12 cellular contexts compared by ENCODE assay signal in genomic region chr15:73809728-73810501, GRCh38. TPM values are rescaled to one million over a fixed set of nuclear protein-coding genes. Genes with fewer than 3 reads are reported as not detected.
A peak's percentile ranks its signal among the peaks of the same experiment; 100 is the strongest.
DNase-seq lines count a peak whose midpoint lies in the region; ATAC-seq, FAIRE-seq and TF ChIP-seq lines count a peak whose summit lies in the region.
"Had no signal": no experiment of that assay in that cellular context is flagged by ENCODE, and none has a peak within 500 bp of the region (broad histone marks: within the 10 kb centered on the region; RNA-seq: fewer than 3 reads in every experiment).

No MANE protein-coding gene starts in this region.

- H3K4me3 ChIP-seq in A549, result no peak overlapping the region
- H3K4me3 ChIP-seq: hepatocyte, sigmoid colon had no signal

- ATAC-seq in A549 (peak; percentile 68 to 72), Right ventricle myocardium superior (ENCODE audit: poor library complexity) (peak; percentile 72), GM21367 (IDR thresholded peaks at IDR 0.05; ENCODE audit: unreplicated experiment) (no peak), HG03159 (IDR thresholded peaks at IDR 0.05; ENCODE audit: unreplicated experiment) (no peak)

- H3K4me2 ChIP-seq in A549, result 0 out of 3 replicates have a peak overlapping the region, but pooled peaks have one; percentile 25
- H3K4me2 ChIP-seq: hepatocyte had no signal

- H3K9me3 ChIP-seq in A549, result no peaks in the 10 kb centered on the region
- H3K9me3 ChIP-seq: sigmoid colon had no signal

- TF ChIP-seq EP300 in A549 (IDR thresholded peaks at IDR 0.05), result no peak

- POLR2A ChIA-PET in A549 (lab: Yijun Ruan, JAX), result no interaction called here

- H3K27ac ChIP-seq in A549, result no peak overlapping the region
- H3K27ac ChIP-seq: hepatocyte, sigmoid colon had no signal

- TF ChIP-seq POLR2A in A549 (IDR thresholded peaks at IDR 0.05; ENCODE audit: low read length), result no peak

- in situ Hi-C loops in G401 (cut with HindIII; ENCODE audit: low sequenced_read_pairs), result no loop called here

- TF ChIP-seq RAD21 in A549 (conservative IDR thresholded peaks at IDR 0.05 in 1 of 2, IDR thresholded peaks at IDR 0.05 in 1 of 2), result no peak

- CTCF ChIA-PET in A549 (lab: Yijun Ruan, JAX), result interaction anchor here (1.0 to 1.5 kb wide), 2 partner anchors 64 to 105 kb away, joined by 3 to 4 read pairs; no protein-coding TSS in a partner anchor

- peaks cover 5% of the 10 kb centered on the region; the same call in 1 of the 3 replicates for H3K4me1 ChIP-seq in A549
- H3K4me1 ChIP-seq: sigmoid colon had no signal

- 28% methylated on average over 5 of the region's 10 CpGs for WGBS in A549 (ENCODE audit: missing lambda C conversion rate)

- intact Hi-C loops in Right ventricle myocardium superior (cut with DNase I), result loop anchor here (5.0 kb wide), 1 partner anchor 57 kb away; no protein-coding TSS in a partner anchor

- no peak for FAIRE-seq in A549 (lab: Jason Lieb, UNC)

- TF ChIP-seq CTCF in A549 (IDR thresholded peaks at IDR 0.05), result no peak

- peak in 1 of 2 experiments; percentile 21 for DNase-seq in A549 (ENCODE audit: low read depth in 1 of 2, low spot score in 1 of 2)
- peak; percentile 85 for DNase-seq in G401 (ENCODE audit: low spot score)
- DNase-seq in RKO (ENCODE audit: low spot score), result peak; percentile 21
- no peak for DNase-seq in Right ventricle myocardium superior
- DNase-seq in AG08396 (ENCODE audit: low spot score), result no peak
- DNase-seq in activated CD8-positive, alpha-beta memory T cell treated with anti-CD3 and anti-CD28 coated beads, Interleukin-2, amount 50 U/mL, for 48 hours, result no peak
- DNase-seq: CD4-positive, alpha-beta memory T cell; MM.1S; sigmoid colon had no signal

TF ChIP-seq in A549, 52 proteins besides CTCF, POLR2A, EP300 and RAD21:
- TF ChIP-seq JUNB (IDR thresholded peaks at IDR 0.05) (no peak), PHF8 (IDR thresholded peaks at IDR 0.05; ENCODE audit: borderline replicate concordance, low read depth) (no peak), RARB (CRISPR knock-in tag; IDR thresholded peaks at IDR 0.05) (no peak), GATA3 (IDR thresholded peaks at IDR 0.05; ENCODE audit: borderline replicate concordance) (no peak), NR3C1 (IDR thresholded peaks at IDR 0.05) (no peak), CHD4 (IDR thresholded peaks at IDR 0.05; ENCODE audit: borderline replicate concordance) (no peak), EHF (CRISPR knock-in tag; IDR thresholded peaks at IDR 0.05) (no peak), RFX5 (IDR thresholded peaks at IDR 0.05) (no peak), RNF2 (IDR thresholded peaks at IDR 0.05; ENCODE audit: borderline replicate concordance, low read depth) (no peak), KDM1A (IDR thresholded peaks at IDR 0.05; ENCODE audit: low read depth) (no peak), EHMT2 (IDR thresholded peaks at IDR 0.05; ENCODE audit: low read depth) (no peak), TFCP2L1 (CRISPR knock-in tag; IDR thresholded peaks at IDR 0.05) (no peak), USF2 (IDR thresholded peaks at IDR 0.05) (no peak), CEBPB (IDR thresholded peaks at IDR 0.05) (no peak), JUN (IDR thresholded peaks at IDR 0.05) (no peak), BCL3 (IDR thresholded peaks at IDR 0.05) (no peak), NFE2L2 (conservative IDR thresholded peaks at IDR 0.05; ENCODE audit: low read length) (no peak), HES2 (IDR thresholded peaks at IDR 0.05) (no peak), REST (IDR thresholded peaks at IDR 0.05) (no peak), MAX (IDR thresholded peaks at IDR 0.05) (no peak)
TF ChIP-seq in A549: peak in this region for 0.

RNA-seq across cellular contexts. Expression of gene INSYN1, which starts 56.8 kb away (rescaled TPM):
- 0.48 and 0.54 TPM in 2 replicates for polyA plus RNA-seq in A549 (2011; rRNA removed)
- polyA plus RNA-seq in A549 (2012; cell fraction: cytosol; rRNA removed), result 1.7 and 2.4 TPM in 2 replicates
- 2.2 and 2.3 TPM in 2 replicates for polyA plus RNA-seq in A549 (2012; cell fraction: nucleus; rRNA removed)
- 0.84 to 1.9 TPM (median 1.1 TPM) in 3 replicates for polyA plus RNA-seq in A549 (2017; fragmentation: RNase III; extraction: RNeasy Plus Mini Kit Qiagen cat#74134 plus additional on column Dnase treatment)
- polyA minus RNA-seq in A549 (2011; rRNA and poly(A)+ RNA removed), result 0.45 and 0.78 TPM in 2 replicates
- total RNA-seq in G401 (2014; rRNA removed; shearing (Covaris generic)), result 22.2 and 28.4 TPM in 2 replicates
- 155 TPM for total RNA-seq in Right ventricle myocardium superior
- total RNA-seq: CD4-positive, alpha-beta memory T cell had no signal
- polyA plus RNA-seq: CD4-positive, alpha-beta memory T cell had no signal

Comparison
In these comparisons a context has a peak if more than half of its experiments do, and no peak if none do; other contexts are left out.
1. ATAC-seq: peak in A549 (2 of 2) and Right ventricle myocardium superior (single experiment); none in GM21367 (single experiment) and HG03159 (single experiment).
2. DNase-seq: peak in G401 (single experiment) and RKO (single experiment); none in Right ventricle myocardium superior (single experiment), AG08396 (single experiment) and activated CD8-positive, alpha-beta memory T cell treated with anti-CD3 and anti-CD28 coated beads, Interleukin-2, amount 50 U/mL, for 48 hours (single experiment).